Comparison of ENCODE assay signal across 17 cellular contexts in the genomic region with DNA sequence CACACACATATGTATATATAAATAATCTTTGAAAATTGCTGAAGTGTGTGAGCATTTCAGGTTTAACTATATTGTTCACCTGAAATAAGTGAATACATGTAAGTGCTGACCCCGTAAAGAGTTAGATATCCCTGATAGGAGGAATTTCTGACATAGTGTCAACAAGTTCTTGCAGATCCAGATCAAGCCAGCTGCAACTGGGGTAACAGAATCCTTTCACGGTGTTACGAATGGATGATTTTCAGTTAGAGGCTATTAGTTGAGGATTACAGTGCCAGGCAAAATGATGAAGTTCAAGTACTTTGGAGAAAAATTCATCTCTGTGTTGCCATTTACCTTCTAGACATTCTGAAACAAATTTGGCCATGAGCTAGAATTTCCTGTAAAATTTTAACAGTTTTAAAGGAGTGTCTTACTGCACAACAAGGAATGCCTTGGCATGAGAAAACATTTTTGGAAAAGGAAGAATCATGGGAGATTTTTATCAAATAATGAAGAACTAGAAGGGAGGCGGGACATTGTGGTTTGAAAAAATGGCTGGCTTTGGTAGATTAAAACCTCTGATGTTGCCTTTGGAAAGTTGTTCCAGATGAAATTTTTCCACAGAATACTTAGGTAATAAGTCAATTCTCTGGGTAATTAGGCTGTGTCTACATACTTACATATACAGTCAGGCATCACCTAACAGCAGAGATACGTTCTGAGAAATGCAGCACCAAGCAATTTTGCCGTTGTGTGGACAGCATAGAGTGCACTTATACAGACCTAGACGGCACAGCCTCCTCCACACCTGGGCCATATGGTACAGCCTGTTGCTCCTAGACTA.
A peak's percentile ranks its signal among the peaks of the same experiment; 100 is the strongest.
DNase-seq lines count a peak whose midpoint lies in the region; ATAC-seq and TF ChIP-seq lines count a peak whose summit lies in the region.
"Had no signal": no experiment of that assay in that cellular context is flagged by ENCODE, and none has a peak within 500 bp of the region (broad histone marks: within the 10 kb centered on the region; RNA-seq: fewer than 3 reads in every experiment).

No MANE protein-coding gene starts in this region.

- H3K36me3 ChIP-seq in trophoblast cell (ENCODE audit: control insufficient read depth in 1 of 2, insufficient read depth in 2 of 2, low read length in 2 of 2): peaks cover 0 to 5% of the 10 kb centered on the region in 2 experiments
- H3K36me3 ChIP-seq in BE2C: no peaks in the 10 kb centered on the region
- H3K36me3 ChIP-seq: right atrium auricular region, thoracic aorta had no signal

- no peak overlapping the region for H2BK5ac ChIP-seq in trophoblast cell (ENCODE audit: low read depth, low read length, poor library complexity)

- no peak overlapping the region for H3K4ac ChIP-seq in trophoblast cell (ENCODE audit: low read depth, low read length)

- H3K14ac ChIP-seq in trophoblast cell (ENCODE audit: low read length): no peak overlapping the region

- no peak overlapping the region for H3K4me2 ChIP-seq in trophoblast cell (ENCODE audit: low read length)

- H4K12ac ChIP-seq in trophoblast cell (ENCODE audit: low read depth, low read length): no peak overlapping the region

- TF ChIP-seq CTCF in BE2C (IDR thresholded peaks at IDR 0.05; ENCODE audit: low read depth, low read length): no peak

- no peak overlapping the region for H4K91ac ChIP-seq in trophoblast cell (ENCODE audit: low read depth, low read length)

- H3K18ac ChIP-seq in trophoblast cell (ENCODE audit: low read length): no peak overlapping the region

- no peaks in the 10 kb centered on the region for H3K27me3 ChIP-seq in trophoblast cell (ENCODE audit: insufficient read depth, low read length)
- no peaks in the 10 kb centered on the region for H3K27me3 ChIP-seq in BE2C
- H3K27me3 ChIP-seq: right atrium auricular region had no signal

- no peak overlapping the region for H2BK120ac ChIP-seq in trophoblast cell (ENCODE audit: insufficient read depth, low read length, poor library complexity)

- H2AK5ac ChIP-seq in trophoblast cell (ENCODE audit: low read length): no peak overlapping the region

- H3K4me1 ChIP-seq in trophoblast cell (ENCODE audit: control insufficient read depth in 1 of 2, insufficient read depth in 2 of 2, low read length in 2 of 2) (peaks cover 0 to 2% of the 10 kb centered on the region in 2 experiments), BE2C (no peaks in the 10 kb centered on the region)
- H3K4me1 ChIP-seq: right atrium auricular region had no signal

- no peak overlapping the region for H4K8ac ChIP-seq in trophoblast cell (ENCODE audit: low read depth, low read length)

- H3K27ac ChIP-seq in trophoblast cell (ENCODE audit: low read depth, low read length): no peak overlapping the region
- H3K27ac ChIP-seq: right atrium auricular region, thoracic aorta had no signal

- ATAC-seq in esophagus mucosa: peak; percentile 23
- ATAC-seq in HG03139 (IDR thresholded peaks at IDR 0.05; ENCODE audit: unreplicated experiment): no peak
- ATAC-seq: activated naive CD4-positive, alpha-beta T cell treated with anti-CD3 and anti-CD28 coated beads, Interleukin-2, amount 50 U/mL, for 72 hours; GM12878 had no signal

- H3K9me3 ChIP-seq in trophoblast cell (ENCODE audit: insufficient read depth, low read depth, low read length): peaks cover 2% of the 10 kb centered on the region
- no peaks in the 10 kb centered on the region; the same call in 1 of the 2 replicates for H3K9me3 ChIP-seq in BE2C
- H3K9me3 ChIP-seq: thoracic aorta had no signal

- peak; percentile 95 for DNase-seq in EH (ENCODE audit: low read depth)
- DNase-seq in NCI-H69 (lab: John Stamatoyannopoulos, UW): peak; percentile 56
- peak; percentile 1 to 54 for DNase-seq in trophoblast cell
- no peak for DNase-seq in BE2C
- DNase-seq in DMS153 treated with DMSO at 0.1 percent for 48 hours (lab: John Stamatoyannopoulos, UW; ENCODE audit: unreplicated experiment): no peak
- DNase-seq in mucosa of gallbladder (ENCODE audit: low spot score): no peak
- DNase-seq: activated T-cell treated with anti-CD3 and anti-CD28 coated beads, Interleukin-2, amount 50 U/mL, for 1 hour; CD4-positive, alpha-beta T cell; central memory CD4-positive, alpha-beta T cell; H9; stimulated activated CD4-positive, alpha-beta T cell treated with anti-CD3 and anti-CD28 coated beads, Interleukin-2, amount 100 ng/mL, for 24 hours had no signal

- H3K9ac ChIP-seq in trophoblast cell (ENCODE audit: low read length): no peak overlapping the region

- H3K4me3 ChIP-seq in trophoblast cell (ENCODE audit: low read depth, low read length) (no peak overlapping the region), BE2C (ENCODE audit: low read depth, low read length) (no peak overlapping the region)
- H3K4me3 ChIP-seq: GM12878, right atrium auricular region, thoracic aorta had no signal

- H2AFZ ChIP-seq in trophoblast cell (ENCODE audit: insufficient read depth, low read length, poor library complexity): no peak overlapping the region

- WGBS in trophoblast cell (ENCODE audit: extremely low coverage, insufficient coverage, insufficient read length): no CpG with 5 or more reads among the region's 7 CpGs

- H2BK12ac ChIP-seq in trophoblast cell (ENCODE audit: low read length): no peak overlapping the region

- H3K79me1 ChIP-seq in trophoblast cell (ENCODE audit: low read length): no peaks in the 10 kb centered on the region

- H3K23ac ChIP-seq in trophoblast cell (ENCODE audit: low read length): no peak overlapping the region

- no peaks in the 10 kb centered on the region for H3K79me2 ChIP-seq in trophoblast cell (ENCODE audit: control insufficient read depth, insufficient read depth, low read length, poor library complexity)

Comparison
In these comparisons a context has a peak if more than half of its experiments do, and no peak if none do; other contexts are left out.
1. DNase-seq: peak in EH (single experiment), NCI-H69 (single experiment) and trophoblast cell (2 of 2); none in BE2C (single experiment), DMS153 treated with DMSO at 0.1 percent for 48 hours (single experiment) and mucosa of gallbladder (single experiment).